Comparison of ENCODE assay signal across 16 cellular contexts in genomic region chr17:19343256-19343630, GRCh38. TPM values are rescaled to one million over a fixed set of nuclear protein-coding genes. Genes with fewer than 3 reads are reported as not detected.
DNase-seq lines count a peak whose midpoint lies in the region; ATAC-seq and TF ChIP-seq lines count a peak whose summit lies in the region.
"Had no signal": no experiment of that assay in that cellular context is flagged by ENCODE, and none has a peak within 500 bp of the region (broad histone marks: within the 10 kb centered on the region; RNA-seq: fewer than 3 reads in every experiment).

No MANE protein-coding gene starts in this region.

- peaks cover 11% of the 10 kb centered on the region for H3K4me1 ChIP-seq in cardiac muscle cell (ENCODE audit: low read depth)
- peaks cover 10 to 63% (median 34%) of the 10 kb centered on the region in 12 donors for H3K4me1 ChIP-seq in heart left ventricle
- peaks cover 36% of the 10 kb centered on the region for H3K4me1 ChIP-seq in mesenchymal stem cell (ENCODE audit: control insufficient read depth, insufficient read depth, low read depth, low read length)
- peaks cover 68% of the 10 kb centered on the region for H3K4me1 ChIP-seq in vagina

- H2AFZ ChIP-seq in mesenchymal stem cell (ENCODE audit: low read depth, low read length) = no peak overlapping the region
- H2AFZ ChIP-seq: GM23338 had no signal

- H4K91ac ChIP-seq in mesenchymal stem cell (ENCODE audit: low read length) = no peak overlapping the region

- H3K14ac ChIP-seq in mesenchymal stem cell (ENCODE audit: low read length in 2 of 2) = no peak overlapping the region

- CTCF ChIA-PET in activated CD4-positive, alpha-beta T cell treated with anti-CD3 and anti-CD28 coated beads for 36 hours (lab: Charles Lee) = interaction anchor here (0.5 to 1.0 kb wide), 3 partner anchors 8 to 954 kb away, joined by 3 read pairs; partner anchors contain the start of gene B9D1

- no peak overlapping the region for H3K4me3 Mint-ChIP-seq in activated CD4-positive, alpha-beta T cell treated with anti-CD3 and anti-CD28 coated beads for 36 hours
- H3K4me3 Mint-ChIP-seq: GM23338 had no signal

- peaks cover 7% of the 10 kb centered on the region for H3K27me3 Mint-ChIP-seq in activated CD4-positive, alpha-beta T cell treated with anti-CD3 and anti-CD28 coated beads for 36 hours

- H2BK5ac ChIP-seq in mesenchymal stem cell (ENCODE audit: low read depth, low read length, poor library complexity, severe bottlenecking) = no peak overlapping the region

- 79 to 87% (median 84%) methylated on average over 6 to 7 of the region's 7 CpGs for WGBS in heart left ventricle, 4 donors
- 97% methylated on average over 7 of the region's 7 CpGs for WGBS in mesenchymal stem cell

- no peak for DNase-seq in cardiac muscle cell (ENCODE audit: low read depth in 1 of 2, low spot score in 1 of 2)
- no peak for DNase-seq in heart left ventricle
- peak in 1 of 10 donors; percentile 25 for DNase-seq in dorsolateral prefrontal cortex
- no peak for DNase-seq in mesenchymal stem cell
- no peak for DNase-seq in vagina (ENCODE audit: extremely low spot score in 2 of 2)
- no peak for DNase-seq in activated CD4-positive, alpha-beta T cell treated with anti-CD3 and anti-CD28 coated beads for 36 hours
- DNase-seq: AML-193, KBM-7, NCI-H1105, NCI-H1694, NCI-H774, Right ventricle myocardium superior had no signal

- H2BK120ac ChIP-seq in mesenchymal stem cell (ENCODE audit: low read depth, low read length) = no peak overlapping the region

- no peak overlapping the region for H3K27ac Mint-ChIP-seq in activated CD4-positive, alpha-beta T cell treated with anti-CD3 and anti-CD28 coated beads for 36 hours
- H3K27ac Mint-ChIP-seq: GM23338 had no signal

- H3K9ac ChIP-seq in mesenchymal stem cell (ENCODE audit: low read length) = no peak overlapping the region

- no peaks in the 10 kb centered on the region for H3K9me3 ChIP-seq in cardiac muscle cell (ENCODE audit: low read depth)
- no peaks in the 10 kb centered on the region for H3K9me3 ChIP-seq in heart left ventricle
- H3K9me3 ChIP-seq in mesenchymal stem cell (ENCODE audit: control insufficient read depth, low read length) = no peaks in the 10 kb centered on the region
- no peaks in the 10 kb centered on the region for H3K9me3 ChIP-seq in vagina

- H3K27ac ChIP-seq in cardiac muscle cell = peak overlapping the region; percentile 85
- no peak overlapping the region for H3K27ac ChIP-seq in heart left ventricle
- H3K27ac ChIP-seq in dorsolateral prefrontal cortex = peak overlapping the region in 48 of 59 donors; percentile 14 to 91 (median 68)
- H3K27ac ChIP-seq in mesenchymal stem cell (ENCODE audit: low read length, poor library complexity, severe bottlenecking) = no peak overlapping the region
- peak overlapping the region; percentile 6 for H3K27ac ChIP-seq in vagina
- H3K27ac ChIP-seq: C4-2B had no signal

- H3K9me3 Mint-ChIP-seq in activated CD4-positive, alpha-beta T cell treated with anti-CD3 and anti-CD28 coated beads for 36 hours (ENCODE audit: low read depth) = no peaks in the 10 kb centered on the region
- H3K9me3 Mint-ChIP-seq: GM23338 had no signal

- H3K4me2 ChIP-seq in mesenchymal stem cell (ENCODE audit: low read length, poor library complexity, severe bottlenecking) = no peak overlapping the region
- H3K4me2 ChIP-seq: GM23338 had no signal

- no peak overlapping the region for H2BK15ac ChIP-seq in mesenchymal stem cell (ENCODE audit: low read depth, poor library complexity, severe bottlenecking)

- H3K79me1 ChIP-seq in mesenchymal stem cell (replicated peaks; ENCODE audit: low read length, poor library complexity, severe bottlenecking) = no peaks in the 10 kb centered on the region

- POLR2A ChIA-PET in activated CD4-positive, alpha-beta T cell treated with anti-CD3 and anti-CD28 coated beads for 36 hours (lab: Charles Lee) = no interaction called here

- no peaks in the 10 kb centered on the region for H3K27me3 ChIP-seq in cardiac muscle cell
- H3K27me3 ChIP-seq in heart left ventricle = no peaks in the 10 kb centered on the region
- no peaks in the 10 kb centered on the region for H3K27me3 ChIP-seq in dorsolateral prefrontal cortex
- no peaks in the 10 kb centered on the region for H3K27me3 ChIP-seq in mesenchymal stem cell (ENCODE audit: control insufficient read depth in 1 of 2, insufficient read depth in 1 of 2, low read length in 2 of 2)
- H3K27me3 ChIP-seq in vagina = no peaks in the 10 kb centered on the region

- H3K4me1 Mint-ChIP-seq in activated CD4-positive, alpha-beta T cell treated with anti-CD3 and anti-CD28 coated beads for 36 hours = no peaks in the 10 kb centered on the region

- H3K18ac ChIP-seq in mesenchymal stem cell (ENCODE audit: low read depth in 1 of 2, low read length in 2 of 2) = no peak overlapping the region

- H4K8ac ChIP-seq in mesenchymal stem cell (ENCODE audit: low read length) = no peak overlapping the region

- H3K23ac ChIP-seq in mesenchymal stem cell (ENCODE audit: low read length in 2 of 2) = no peak overlapping the region

- TF ChIP-seq CTCF in cardiac muscle cell (IDR thresholded peaks at IDR 0.05; ENCODE audit: low read depth, low read length) (no peak), heart left ventricle (IDR thresholded peaks at IDR 0.05) (no peak), dorsolateral prefrontal cortex (IDR thresholded peaks at IDR 0.05 in 54 of 56, conservative IDR thresholded peaks at IDR 0.05 in 2 of 56; ENCODE audit: low read depth in 1 of 56, partially characterized antibody in 56 of 56) (no peak), vagina (IDR thresholded peaks at IDR 0.05) (no peak)

- intact Hi-C loops in heart left ventricle (cut with DNase I) = no loop called here
- intact Hi-C loops in dorsolateral prefrontal cortex (cut with DNase I) = no loop called here
- intact Hi-C loops in vagina (cut with DNase I) = no loop called here
- intact Hi-C loops in activated CD4-positive, alpha-beta T cell treated with anti-CD3 and anti-CD28 coated beads for 36 hours (cut with DNase I, micrococcal nuclease) = no loop called here

- TF ChIP-seq POLR2A in heart left ventricle (IDR thresholded peaks at IDR 0.05) (no peak), vagina (IDR thresholded peaks at IDR 0.05) (no peak)

- H3K36me3 Mint-ChIP-seq in activated CD4-positive, alpha-beta T cell treated with anti-CD3 and anti-CD28 coated beads for 36 hours (ENCODE audit: low read depth) = no peaks in the 10 kb centered on the region

- no peaks in the 10 kb centered on the region for H3K36me3 ChIP-seq in cardiac muscle cell
- H3K36me3 ChIP-seq in heart left ventricle = no peaks in the 10 kb centered on the region
- peaks cover 0 to 20% of the 10 kb centered on the region in 2 experiments for H3K36me3 ChIP-seq in mesenchymal stem cell (ENCODE audit: control insufficient read depth in 1 of 2, insufficient read depth in 2 of 2, low read depth in 1 of 2, low read length in 2 of 2)
- no peaks in the 10 kb centered on the region for H3K36me3 ChIP-seq in vagina

- H2BK12ac ChIP-seq in mesenchymal stem cell (ENCODE audit: low read length in 2 of 2) = no peak overlapping the region

- no peak overlapping the region for H3K4ac ChIP-seq in mesenchymal stem cell (ENCODE audit: low read depth in 1 of 2, low read length in 2 of 2)

- no peak overlapping the region for H3K4me3 ChIP-seq in cardiac muscle cell
- no peak overlapping the region for H3K4me3 ChIP-seq in heart left ventricle
- no peak overlapping the region for H3K4me3 ChIP-seq in dorsolateral prefrontal cortex
- H3K4me3 ChIP-seq in mesenchymal stem cell (ENCODE audit: insufficient read depth in 1 of 2, low read depth in 1 of 2, low read length in 2 of 2) = no peak overlapping the region
- no peak overlapping the region for H3K4me3 ChIP-seq in vagina
- H3K4me3 ChIP-seq: GM23338 had no signal

- ATAC-seq in heart left ventricle (no peak), HG02970 (IDR thresholded peaks at IDR 0.05; ENCODE audit: low FRiP score, unreplicated experiment) (no peak)
- no peak for ATAC-seq in activated CD4-positive, alpha-beta T cell treated with anti-CD3 and anti-CD28 coated beads for 36 hours

- peak overlapping the region; percentile 42 for H2AK5ac ChIP-seq in mesenchymal stem cell (ENCODE audit: low read length, severe bottlenecking)

RNA-seq across cellular contexts. Expression of gene B9D1, which starts 19.3 kb away (rescaled TPM):
- 54.0 and 54.5 TPM in 2 replicates for total RNA-seq in cardiac muscle cell
- polyA plus RNA-seq in cardiac muscle cell = 58.7 and 65.7 TPM in 2 replicates
- total RNA-seq in heart left ventricle = 10 to 100 TPM in 5 of 9 donors, 1 to 10 TPM in 4; 5.6 to 27.9 (median 10.8) TPM
- 10 to 100 TPM in 1 of 2 donors, 1 to 10 TPM in 1; 9.1 to 10.7 TPM for polyA plus RNA-seq in heart left ventricle
- total RNA-seq in dorsolateral prefrontal cortex = 10 to 100 TPM; 10.3 to 48.5 (median 28.0) TPM
- polyA plus RNA-seq in mesenchymal stem cell (2013, experiment 1 of 2) = 30.2 TPM
- 30.8 TPM for polyA plus RNA-seq in mesenchymal stem cell (2013, experiment 2 of 2)
- total RNA-seq in vagina = 50.6 TPM
- total RNA-seq in activated CD4-positive, alpha-beta T cell treated with anti-CD3 and anti-CD28 coated beads for 36 hours = 1 to 10 TPM; 7.4 to 7.8 TPM

RNA-seq across cellular contexts. Expression of gene MAPK7, which starts 35.1 kb away (rescaled TPM):
- total RNA-seq in cardiac muscle cell = 26.8 and 27.1 TPM in 2 replicates
- polyA plus RNA-seq in cardiac muscle cell = 29.7 and 33.0 TPM in 2 replicates
- total RNA-seq in heart left ventricle = 10 to 100 TPM in 6 of 9 donors, 1 to 10 TPM in 3; 8.2 to 25.4 (median 12.1) TPM
- polyA plus RNA-seq in heart left ventricle = 10 to 100 TPM in 1 of 2 donors, 1 to 10 TPM in 1; 5.7 to 20.0 TPM
- 10 to 100 TPM in 118 of 120 experiments, 1 to 10 TPM in 2; 9.3 to 31.4 (median 15.9) TPM for total RNA-seq in dorsolateral prefrontal cortex
- polyA plus RNA-seq in mesenchymal stem cell (2013, experiment 1 of 2) = 33.6 TPM
- polyA plus RNA-seq in mesenchymal stem cell (2013, experiment 2 of 2) = 30.7 TPM
- 77.3 TPM for total RNA-seq in vagina
- 10 to 100 TPM; 19.0 to 20.8 TPM for total RNA-seq in activated CD4-positive, alpha-beta T cell treated with anti-CD3 and anti-CD28 coated beads for 36 hours

RNA-seq across cellular contexts. Expression of gene MFAP4, which starts 43.7 kb away (rescaled TPM):
- total RNA-seq in cardiac muscle cell (14.1 and 16.7 TPM in 2 replicates), heart left ventricle (10 to 100 TPM; 15.7 to 84.3 (median 51.3) TPM), dorsolateral prefrontal cortex (10 to 100 TPM in 12 of 120 experiments, 1 to 10 TPM in 108; 1.0 to 29.2 (median 4.0) TPM), vagina (205 TPM)
- polyA plus RNA-seq in cardiac muscle cell (22.6 and 23.4 TPM in 2 replicates), heart left ventricle (10 to 100 TPM; 19.4 to 29.0 TPM)
- polyA plus RNA-seq in mesenchymal stem cell (2013, experiment 1 of 2) = 238 TPM
- polyA plus RNA-seq in mesenchymal stem cell (2013, experiment 2 of 2) = 237 TPM
- total RNA-seq in activated CD4-positive, alpha-beta T cell treated with anti-CD3 and anti-CD28 coated beads for 36 hours = not detected
- total RNA-seq: NCI-H460 had no signal

Comparison
In these comparisons a context has a peak if more than half of its experiments do, and no peak if none do; other contexts are left out.
1. H3K27ac ChIP-seq: peak in cardiac muscle cell (single experiment), dorsolateral prefrontal cortex (48 of 59) and vagina (single experiment); none in heart left ventricle (0 of 12) and mesenchymal stem cell (single experiment).